ENCODE assay signal across 23 cellular contexts in genomic region chr17:9940826-9941225, GRCh38. TPM values are rescaled to one million over a fixed set of nuclear protein-coding genes. Genes with fewer than 3 reads are reported as not detected.
"Had no signal": no experiment of that assay in that cellular context is flagged by ENCODE, and none has a peak within 500 bp of the region (broad histone marks: within the 10 kb centered on the region; RNA-seq: fewer than 3 reads in every experiment).

No MANE protein-coding gene starts in this region.

- ATAC-seq: Panc1, PC-3 had no signal

- DNase-seq: KBM-7; MV-4-11; NCI-H1105; NCI-H1417; NCI-H146; NCI-H1694 treated with DMSO at 0.1 percent for 48 hours; NCI-H1930; NCI-H2081; NCI-H2107; NCI-H2227 treated with DMSO at 0.1 percent for 48 hours; NCI-H524; NCI-H748 treated with DMSO at 0.1 percent for 48 hours; NK-92 treated with Interleukin-12 subunit alpha and Interleukin-12 subunit beta, amount 100 ng/mL, for 24 hours; PC-3; SHP77; SK-N-SH had no signal

RNA-seq across cellular contexts. Expression of gene RCVRN, which starts 35.8 kb away (rescaled TPM):
- total RNA-seq: HT-29, LHCN-M2, MCF 10A, NCI-H460, OCI-LY7, PC-3, SK-MEL-5 had no signal
